ENCODE assay signal across 1 cellular context in the genomic region with DNA sequence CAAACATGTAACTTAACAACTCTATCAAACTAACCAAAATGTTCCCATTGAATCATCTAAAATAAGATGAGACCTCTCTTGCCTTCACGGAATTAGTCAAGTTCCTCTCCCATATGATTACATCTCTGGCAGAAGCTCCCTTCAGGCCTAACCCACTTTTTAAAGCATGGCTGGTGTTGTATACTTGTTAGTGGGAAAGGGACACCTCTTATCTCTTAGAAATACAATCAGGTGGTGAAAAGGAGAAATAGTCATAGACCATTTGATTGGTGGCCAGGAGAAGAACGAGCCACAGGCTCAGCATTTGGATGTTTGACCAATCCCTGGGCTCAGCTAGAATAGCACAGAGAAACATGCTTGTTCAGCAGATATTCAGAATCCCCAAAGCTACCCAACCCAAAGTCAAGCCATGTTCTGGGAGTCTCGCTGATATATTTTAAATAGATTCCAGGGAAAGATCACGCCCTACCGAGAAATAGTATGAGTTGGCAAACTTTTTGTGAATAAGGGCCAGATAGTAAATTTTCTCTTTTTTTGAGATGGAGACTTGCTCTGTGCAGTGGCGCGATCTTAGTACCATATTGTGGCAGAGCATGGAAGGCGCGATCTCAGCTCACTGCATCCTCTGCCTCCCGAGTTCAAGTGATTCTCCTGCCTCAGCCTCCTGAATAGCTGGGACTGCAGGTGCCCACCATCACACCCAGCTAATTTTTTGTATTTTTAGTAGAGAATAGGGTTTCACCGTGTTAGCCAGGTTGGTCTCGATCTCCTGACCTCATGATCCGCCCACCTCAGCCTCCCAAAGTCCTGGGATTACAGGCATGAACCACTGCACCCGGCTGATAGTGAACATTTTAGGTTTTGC.
TF ChIP-seq lines count a peak whose summit lies in the region.

No MANE protein-coding gene starts in this region.

TF ChIP-seq in K562, 482 proteins besides CTCF, POLR2A, EP300 and RAD21 (continued from another document and continues in another):
- TF ChIP-seq, protein P1, sequence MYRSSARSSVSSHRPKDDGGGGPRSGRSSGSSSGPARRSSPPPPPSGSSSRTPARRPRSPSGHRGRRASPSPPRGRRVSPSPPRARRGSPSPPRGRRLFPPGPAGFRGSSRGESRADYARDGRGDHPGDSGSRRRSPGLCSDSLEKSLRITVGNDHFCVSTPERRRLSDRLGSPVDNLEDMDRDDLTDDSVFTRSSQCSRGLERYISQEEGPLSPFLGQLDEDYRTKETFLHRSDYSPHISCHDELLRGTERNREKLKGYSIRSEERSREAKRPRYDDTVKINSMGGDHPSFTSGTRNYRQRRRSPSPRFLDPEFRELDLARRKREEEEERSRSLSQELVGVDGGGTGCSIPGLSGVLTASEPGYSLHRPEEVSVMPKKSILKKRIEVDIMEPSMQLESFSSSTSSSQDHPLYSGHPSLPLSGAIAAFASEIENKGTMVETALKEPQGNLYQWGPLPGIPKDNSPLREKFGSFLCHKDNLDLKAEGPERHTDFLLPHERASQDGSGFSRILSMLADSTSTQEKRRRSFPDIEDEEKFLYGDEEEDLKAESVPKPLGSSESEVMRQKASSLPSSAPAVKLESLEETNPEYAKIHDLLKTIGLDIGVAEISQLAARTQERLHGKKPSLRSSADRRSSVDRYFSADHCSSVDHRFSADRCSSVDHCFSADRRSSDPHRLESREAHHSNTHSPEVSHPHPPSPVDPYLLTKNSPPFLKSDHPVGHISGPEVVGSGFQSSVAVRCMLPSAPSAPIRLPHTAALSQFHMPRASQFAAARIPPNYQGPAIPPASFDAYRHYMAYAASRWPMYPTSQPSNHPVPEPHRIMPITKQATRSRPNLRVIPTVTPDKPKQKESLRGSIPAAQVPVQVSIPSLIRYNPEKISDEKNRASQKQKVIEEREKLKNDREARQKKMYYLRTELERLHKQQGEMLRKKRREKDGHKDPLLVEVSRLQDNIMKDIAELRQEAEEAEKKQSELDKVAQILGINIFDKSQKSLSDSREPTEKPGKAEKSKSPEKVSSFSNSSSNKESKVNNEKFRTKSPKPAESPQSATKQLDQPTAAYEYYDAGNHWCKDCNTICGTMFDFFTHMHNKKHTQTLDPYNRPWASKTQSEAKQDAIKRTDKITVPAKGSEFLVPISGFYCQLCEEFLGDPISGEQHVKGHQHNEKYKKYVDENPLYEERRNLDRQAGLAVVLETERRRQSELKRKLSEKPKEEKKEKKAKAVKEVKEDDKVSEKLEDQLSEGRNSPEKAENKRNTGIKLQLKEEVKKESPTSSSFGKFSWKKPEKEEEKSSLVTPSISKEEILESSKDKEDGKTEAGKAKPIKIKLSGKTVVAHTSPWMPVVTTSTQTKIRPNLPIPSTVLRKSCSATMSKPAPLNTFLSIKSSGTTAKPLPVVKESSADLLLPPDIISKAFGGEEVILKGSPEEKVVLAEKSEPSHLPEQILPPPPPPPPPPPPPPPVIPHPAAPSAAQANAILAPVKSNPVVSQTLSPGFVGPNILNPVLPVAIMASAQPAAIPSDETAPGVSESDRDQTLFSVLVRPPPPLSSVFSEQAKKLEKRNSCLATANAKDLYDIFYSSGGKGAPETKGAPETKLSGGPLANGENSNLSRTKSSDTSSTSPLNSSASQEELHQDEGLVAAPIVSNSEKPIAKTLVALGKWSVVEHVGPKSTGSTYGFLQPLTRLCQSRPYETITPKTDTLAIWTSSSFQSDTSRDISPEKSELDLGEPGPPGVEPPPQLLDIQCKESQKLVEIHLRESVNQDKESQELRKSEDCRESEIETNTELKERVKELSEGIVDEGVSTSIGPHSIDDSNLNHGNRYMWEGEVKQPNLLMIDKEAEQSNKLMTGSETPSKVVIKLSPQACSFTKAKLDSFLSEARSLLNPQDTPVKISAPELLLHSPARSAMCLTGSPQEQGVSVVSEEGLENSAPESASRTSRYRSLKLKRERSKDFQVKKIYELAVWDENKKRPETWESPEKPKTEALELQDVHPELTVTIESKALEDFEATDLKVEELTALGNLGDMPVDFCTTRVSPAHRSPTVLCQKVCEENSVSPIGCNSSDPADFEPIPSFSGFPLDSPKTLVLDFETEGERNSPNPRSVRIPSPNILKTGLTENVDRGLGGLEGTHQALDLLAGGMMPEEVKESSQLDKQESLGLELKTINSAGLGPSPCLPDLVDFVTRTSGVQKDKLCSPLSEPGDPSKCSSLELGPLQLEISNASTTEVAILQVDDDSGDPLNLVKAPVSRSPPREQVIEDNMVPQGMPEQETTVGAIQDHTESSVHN (IDR thresholded peaks at IDR 0.05; ENCODE audit: borderline replicate concordance in 1 of 2, low read depth in 1 of 2): no peak
- TF ChIP-seq ARID1B (IDR thresholded peaks at IDR 0.05) (peak; percentile 64), GATAD2A (IDR thresholded peaks at IDR 0.05) (no peak), BMI1 (IDR thresholded peaks at IDR 0.05; ENCODE audit: low read length) (no peak), ZBTB1 (CRISPR knock-in tag; IDR thresholded peaks at IDR 0.05; ENCODE audit: borderline replicate concordance, low read depth) (no peak), PRDM10 (IDR thresholded peaks at IDR 0.05; ENCODE audit: partially characterized antibody) (no peak), ZNF589 (CRISPR knock-in tag; IDR thresholded peaks at IDR 0.05; ENCODE audit: low read depth) (peak; percentile 57; the same call in 1 of the 2 replicates), KLF6 (CRISPR knock-in tag; IDR thresholded peaks at IDR 0.05; ENCODE audit: borderline replicate concordance) (peak; percentile 56; the same call in 1 of the 2 replicates), HDAC2 (IDR thresholded peaks at IDR 0.05) (peak; percentile 48; the same call in 1 of the 2 replicates), MTA2 (IDR thresholded peaks at IDR 0.05; ENCODE audit: low read depth) (no peak), SMARCB1 (IDR thresholded peaks at IDR 0.05; ENCODE audit: insufficient read length, low read depth) (no peak), ZNF140 (CRISPR knock-in tag; IDR thresholded peaks at IDR 0.05) (no peak), BDP1 (IDR thresholded peaks at IDR 0.05; ENCODE audit: insufficient read depth, insufficient read length) (no peak), ZNF507 (tag; conservative IDR thresholded peaks at IDR 0.05) (no peak)
- TF ChIP-seq, protein P2, sequence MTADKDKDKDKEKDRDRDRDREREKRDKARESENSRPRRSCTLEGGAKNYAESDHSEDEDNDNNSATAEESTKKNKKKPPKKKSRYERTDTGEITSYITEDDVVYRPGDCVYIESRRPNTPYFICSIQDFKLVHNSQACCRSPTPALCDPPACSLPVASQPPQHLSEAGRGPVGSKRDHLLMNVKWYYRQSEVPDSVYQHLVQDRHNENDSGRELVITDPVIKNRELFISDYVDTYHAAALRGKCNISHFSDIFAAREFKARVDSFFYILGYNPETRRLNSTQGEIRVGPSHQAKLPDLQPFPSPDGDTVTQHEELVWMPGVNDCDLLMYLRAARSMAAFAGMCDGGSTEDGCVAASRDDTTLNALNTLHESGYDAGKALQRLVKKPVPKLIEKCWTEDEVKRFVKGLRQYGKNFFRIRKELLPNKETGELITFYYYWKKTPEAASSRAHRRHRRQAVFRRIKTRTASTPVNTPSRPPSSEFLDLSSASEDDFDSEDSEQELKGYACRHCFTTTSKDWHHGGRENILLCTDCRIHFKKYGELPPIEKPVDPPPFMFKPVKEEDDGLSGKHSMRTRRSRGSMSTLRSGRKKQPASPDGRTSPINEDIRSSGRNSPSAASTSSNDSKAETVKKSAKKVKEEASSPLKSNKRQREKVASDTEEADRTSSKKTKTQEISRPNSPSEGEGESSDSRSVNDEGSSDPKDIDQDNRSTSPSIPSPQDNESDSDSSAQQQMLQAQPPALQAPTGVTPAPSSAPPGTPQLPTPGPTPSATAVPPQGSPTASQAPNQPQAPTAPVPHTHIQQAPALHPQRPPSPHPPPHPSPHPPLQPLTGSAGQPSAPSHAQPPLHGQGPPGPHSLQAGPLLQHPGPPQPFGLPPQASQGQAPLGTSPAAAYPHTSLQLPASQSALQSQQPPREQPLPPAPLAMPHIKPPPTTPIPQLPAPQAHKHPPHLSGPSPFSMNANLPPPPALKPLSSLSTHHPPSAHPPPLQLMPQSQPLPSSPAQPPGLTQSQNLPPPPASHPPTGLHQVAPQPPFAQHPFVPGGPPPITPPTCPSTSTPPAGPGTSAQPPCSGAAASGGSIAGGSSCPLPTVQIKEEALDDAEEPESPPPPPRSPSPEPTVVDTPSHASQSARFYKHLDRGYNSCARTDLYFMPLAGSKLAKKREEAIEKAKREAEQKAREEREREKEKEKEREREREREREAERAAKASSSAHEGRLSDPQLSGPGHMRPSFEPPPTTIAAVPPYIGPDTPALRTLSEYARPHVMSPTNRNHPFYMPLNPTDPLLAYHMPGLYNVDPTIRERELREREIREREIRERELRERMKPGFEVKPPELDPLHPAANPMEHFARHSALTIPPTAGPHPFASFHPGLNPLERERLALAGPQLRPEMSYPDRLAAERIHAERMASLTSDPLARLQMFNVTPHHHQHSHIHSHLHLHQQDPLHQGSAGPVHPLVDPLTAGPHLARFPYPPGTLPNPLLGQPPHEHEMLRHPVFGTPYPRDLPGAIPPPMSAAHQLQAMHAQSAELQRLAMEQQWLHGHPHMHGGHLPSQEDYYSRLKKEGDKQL (CRISPR knock-in tag; IDR thresholded peaks at IDR 0.05; ENCODE audit: borderline replicate concordance): no peak
- TF ChIP-seq, protein P3, sequence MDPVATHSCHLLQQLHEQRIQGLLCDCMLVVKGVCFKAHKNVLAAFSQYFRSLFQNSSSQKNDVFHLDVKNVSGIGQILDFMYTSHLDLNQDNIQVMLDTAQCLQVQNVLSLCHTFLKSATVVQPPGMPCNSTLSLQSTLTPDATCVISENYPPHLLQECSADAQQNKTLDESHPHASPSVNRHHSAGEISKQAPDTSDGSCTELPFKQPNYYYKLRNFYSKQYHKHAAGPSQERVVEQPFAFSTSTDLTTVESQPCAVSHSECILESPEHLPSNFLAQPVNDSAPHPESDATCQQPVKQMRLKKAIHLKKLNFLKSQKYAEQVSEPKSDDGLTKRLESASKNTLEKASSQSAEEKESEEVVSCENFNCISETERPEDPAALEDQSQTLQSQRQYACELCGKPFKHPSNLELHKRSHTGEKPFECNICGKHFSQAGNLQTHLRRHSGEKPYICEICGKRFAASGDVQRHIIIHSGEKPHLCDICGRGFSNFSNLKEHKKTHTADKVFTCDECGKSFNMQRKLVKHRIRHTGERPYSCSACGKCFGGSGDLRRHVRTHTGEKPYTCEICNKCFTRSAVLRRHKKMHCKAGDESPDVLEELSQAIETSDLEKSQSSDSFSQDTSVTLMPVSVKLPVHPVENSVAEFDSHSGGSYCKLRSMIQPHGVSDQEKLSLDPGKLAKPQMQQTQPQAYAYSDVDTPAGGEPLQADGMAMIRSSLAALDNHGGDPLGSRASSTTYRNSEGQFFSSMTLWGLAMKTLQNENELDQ (CRISPR knock-in tag; IDR thresholded peaks at IDR 0.05; ENCODE audit: borderline replicate concordance): no peak
- TF ChIP-seq, protein P4, sequence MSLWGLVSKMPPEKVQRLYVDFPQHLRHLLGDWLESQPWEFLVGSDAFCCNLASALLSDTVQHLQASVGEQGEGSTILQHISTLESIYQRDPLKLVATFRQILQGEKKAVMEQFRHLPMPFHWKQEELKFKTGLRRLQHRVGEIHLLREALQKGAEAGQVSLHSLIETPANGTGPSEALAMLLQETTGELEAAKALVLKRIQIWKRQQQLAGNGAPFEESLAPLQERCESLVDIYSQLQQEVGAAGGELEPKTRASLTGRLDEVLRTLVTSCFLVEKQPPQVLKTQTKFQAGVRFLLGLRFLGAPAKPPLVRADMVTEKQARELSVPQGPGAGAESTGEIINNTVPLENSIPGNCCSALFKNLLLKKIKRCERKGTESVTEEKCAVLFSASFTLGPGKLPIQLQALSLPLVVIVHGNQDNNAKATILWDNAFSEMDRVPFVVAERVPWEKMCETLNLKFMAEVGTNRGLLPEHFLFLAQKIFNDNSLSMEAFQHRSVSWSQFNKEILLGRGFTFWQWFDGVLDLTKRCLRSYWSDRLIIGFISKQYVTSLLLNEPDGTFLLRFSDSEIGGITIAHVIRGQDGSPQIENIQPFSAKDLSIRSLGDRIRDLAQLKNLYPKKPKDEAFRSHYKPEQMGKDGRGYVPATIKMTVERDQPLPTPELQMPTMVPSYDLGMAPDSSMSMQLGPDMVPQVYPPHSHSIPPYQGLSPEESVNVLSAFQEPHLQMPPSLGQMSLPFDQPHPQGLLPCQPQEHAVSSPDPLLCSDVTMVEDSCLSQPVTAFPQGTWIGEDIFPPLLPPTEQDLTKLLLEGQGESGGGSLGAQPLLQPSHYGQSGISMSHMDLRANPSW (CRISPR knock-in tag; IDR thresholded peaks at IDR 0.05): no peak
- TF ChIP-seq, protein P5, sequence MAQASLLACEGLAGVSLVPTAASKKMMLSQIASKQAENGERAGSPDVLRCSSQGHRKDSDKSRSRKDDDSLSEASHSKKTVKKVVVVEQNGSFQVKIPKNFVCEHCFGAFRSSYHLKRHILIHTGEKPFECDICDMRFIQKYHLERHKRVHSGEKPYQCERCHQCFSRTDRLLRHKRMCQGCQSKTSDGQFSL (CRISPR knock-in tag; IDR thresholded peaks at IDR 0.05): no peak
- TF ChIP-seq, protein P5 (tag; IDR thresholded peaks at IDR 0.05): peak in 1 of 2 experiments; percentile 56; a peak in 2 of 4 replicates
- TF ChIP-seq, protein P6, sequence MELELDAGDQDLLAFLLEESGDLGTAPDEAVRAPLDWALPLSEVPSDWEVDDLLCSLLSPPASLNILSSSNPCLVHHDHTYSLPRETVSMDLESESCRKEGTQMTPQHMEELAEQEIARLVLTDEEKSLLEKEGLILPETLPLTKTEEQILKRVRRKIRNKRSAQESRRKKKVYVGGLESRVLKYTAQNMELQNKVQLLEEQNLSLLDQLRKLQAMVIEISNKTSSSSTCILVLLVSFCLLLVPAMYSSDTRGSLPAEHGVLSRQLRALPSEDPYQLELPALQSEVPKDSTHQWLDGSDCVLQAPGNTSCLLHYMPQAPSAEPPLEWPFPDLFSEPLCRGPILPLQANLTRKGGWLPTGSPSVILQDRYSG (tag; conservative IDR thresholded peaks at IDR 0.05; ENCODE audit: low read depth): 0 out of 2 replicates have a peak, but pooled peaks have one; percentile 60
